8 cellular contexts compared by ENCODE assay signal in genomic region chr7:5527038-5527339, GRCh38. TPM values are rescaled to one million over a fixed set of nuclear protein-coding genes. Genes with fewer than 3 reads are reported as not detected.
DNase-seq lines count a peak whose midpoint lies in the region; ATAC-seq and TF ChIP-seq lines count a peak whose summit lies in the region.
"Not testable (repeated sequence)": the region's sequence is repeated elsewhere in the genome, so short reads cannot be mapped to it uniquely, and the experiment has no call there.

No MANE protein-coding gene starts in this region.

- peaks cover 34% of the 10 kb centered on the region for H3K36me3 Mint-ChIP-seq in CD4-positive, CD25-positive, alpha-beta regulatory T cell
- H3K36me3 Mint-ChIP-seq in activated CD4-positive, alpha-beta T cell treated with anti-CD3 and anti-CD28 coated beads, Interleukin-2, amount 10 ng/mL, durations not matched to agents 24 days and 14 days (ENCODE audit: low read depth): peaks cover 56% of the 10 kb centered on the region

- not testable (repeated sequence) for DNase-seq in CD4-positive, CD25-positive, alpha-beta regulatory T cell; activated CD4-positive, alpha-beta T cell treated with anti-CD3 and anti-CD28 coated beads, Interleukin-2, amount 10 ng/mL, durations not matched to agents 24 days and 14 days; astrocyte of the spinal cord (ENCODE audit: low read depth, low spot score); right lobe of liver; suprapubic skin (ENCODE audit: low spot score in 2 of 2)
- DNase-seq in osteoblast (ENCODE audit: insufficient read length, low spot score, missing footprints): peak; percentile 47

- H4K20me1 ChIP-seq in KMS-11 (ENCODE audit: insufficient read depth) (peaks cover 35% of the 10 kb centered on the region), osteoblast (ENCODE audit: insufficient read depth, low read length) (peaks cover 54% of the 10 kb centered on the region)

- H3K79me2 ChIP-seq in KMS-11 (ENCODE audit: insufficient read depth, low read depth): peaks cover 34% of the 10 kb centered on the region
- peaks cover 56% of the 10 kb centered on the region for H3K79me2 ChIP-seq in osteoblast (ENCODE audit: insufficient read depth, low read length)

- in situ Hi-C loops in astrocyte of the spinal cord (cut with HindIII; ENCODE audit: low sequenced_read_pairs): not testable (repeated sequence)

- H3K4me1 ChIP-seq in CD4-positive, CD25-positive, alpha-beta regulatory T cell (ENCODE audit: control insufficient read depth, insufficient read depth, low read length, poor library complexity, severe bottlenecking): peaks cover 44% of the 10 kb centered on the region
- H3K4me1 ChIP-seq in KMS-11 (ENCODE audit: low read depth, poor library complexity, severe bottlenecking) (peaks cover 18% of the 10 kb centered on the region), esophagus (ENCODE audit: control insufficient read depth in 2 of 2, insufficient read depth in 2 of 2, low read length in 1 of 2) (peaks cover 0 to 17% of the 10 kb centered on the region in 2 donors), right lobe of liver (peaks cover 0 to 25% (median 0%) of the 10 kb centered on the region in 4 donors), suprapubic skin (peaks cover 43% of the 10 kb centered on the region)
- not testable (repeated sequence) for H3K4me1 ChIP-seq in osteoblast (ENCODE audit: insufficient read depth, low read length)

- H3K27me3 Mint-ChIP-seq in CD4-positive, CD25-positive, alpha-beta regulatory T cell; activated CD4-positive, alpha-beta T cell treated with anti-CD3 and anti-CD28 coated beads, Interleukin-2, amount 10 ng/mL, durations not matched to agents 24 days and 14 days: not testable (repeated sequence)

- WGBS in esophagus, 2 donors: 51 to 55% methylated on average over 2 of the region's 2 CpGs
- WGBS in right lobe of liver (ENCODE audit: insufficient coverage, low coverage, low lambda C conversion rate, missing lambda C conversion rate): 51% methylated on average over 2 of the region's 2 CpGs
- WGBS in suprapubic skin: 60% methylated on average over 2 of the region's 2 CpGs

- peak overlapping the region; percentile 9 to 97 (median 67) for H3K27ac Mint-ChIP-seq in CD4-positive, CD25-positive, alpha-beta regulatory T cell
- peak overlapping the region; percentile 86 for H3K27ac Mint-ChIP-seq in activated CD4-positive, alpha-beta T cell treated with anti-CD3 and anti-CD28 coated beads, Interleukin-2, amount 10 ng/mL, durations not matched to agents 24 days and 14 days

- H3K9me3 Mint-ChIP-seq in CD4-positive, CD25-positive, alpha-beta regulatory T cell; activated CD4-positive, alpha-beta T cell treated with anti-CD3 and anti-CD28 coated beads, Interleukin-2, amount 10 ng/mL, durations not matched to agents 24 days and 14 days: not testable (repeated sequence)

- intact Hi-C loops in activated CD4-positive, alpha-beta T cell treated with anti-CD3 and anti-CD28 coated beads, Interleukin-2, amount 10 ng/mL, durations not matched to agents 24 days and 14 days (cut with micrococcal nuclease); right lobe of liver (cut with DNase I): not testable (repeated sequence)

- not testable (repeated sequence) for H3K9me3 ChIP-seq in CD4-positive, CD25-positive, alpha-beta regulatory T cell (ENCODE audit: control insufficient read depth in 2 of 2, low read length in 2 of 2); esophagus (ENCODE audit: control insufficient read depth in 2 of 2, insufficient read depth in 1 of 2, low read depth in 1 of 2, low read length in 1 of 2); right lobe of liver; osteoblast (ENCODE audit: low read depth, low read length); suprapubic skin

- not testable (repeated sequence) for H2AFZ ChIP-seq in KMS-11 (ENCODE audit: low read depth); osteoblast (ENCODE audit: low read length)

- TF ChIP-seq CTCF in KMS-11 (conservative IDR thresholded peaks at IDR 0.05; ENCODE audit: low read depth, low read length); astrocyte of the spinal cord (IDR thresholded peaks at IDR 0.05; ENCODE audit: low read depth, low read length); right lobe of liver (IDR thresholded peaks at IDR 0.05); osteoblast (IDR thresholded peaks at IDR 0.05; ENCODE audit: extremely low read depth, low read depth, low read length); suprapubic skin (IDR thresholded peaks at IDR 0.05): not testable (repeated sequence)

- H3K36me3 ChIP-seq in CD4-positive, CD25-positive, alpha-beta regulatory T cell (ENCODE audit: control insufficient read depth, insufficient read depth, low read length): peaks cover 43% of the 10 kb centered on the region
- H3K36me3 ChIP-seq in KMS-11 (ENCODE audit: insufficient read depth): peaks cover 22% of the 10 kb centered on the region; the same call in 1 of the 2 replicates
- peaks cover 9 to 36% of the 10 kb centered on the region in 2 donors for H3K36me3 ChIP-seq in esophagus (ENCODE audit: control insufficient read depth in 2 of 2, insufficient read depth in 2 of 2, low read length in 1 of 2)
- H3K36me3 ChIP-seq in right lobe of liver: peaks cover 22 to 35% (median 31%) of the 10 kb centered on the region in 4 donors
- peaks cover 51% of the 10 kb centered on the region for H3K36me3 ChIP-seq in osteoblast (ENCODE audit: insufficient read depth, low read length)
- peaks cover 50% of the 10 kb centered on the region for H3K36me3 ChIP-seq in suprapubic skin

- ATAC-seq in CD4-positive, CD25-positive, alpha-beta regulatory T cell (ENCODE audit: low read depth in 2 of 2); right lobe of liver: not testable (repeated sequence)

- not testable (repeated sequence) for H3K27me3 ChIP-seq in CD4-positive, CD25-positive, alpha-beta regulatory T cell (ENCODE audit: control insufficient read depth, insufficient read depth, low read length); KMS-11 (ENCODE audit: insufficient read depth, low read depth); esophagus (ENCODE audit: control insufficient read depth in 1 of 2, insufficient read depth in 2 of 2, low read length in 2 of 2); right lobe of liver; osteoblast (ENCODE audit: insufficient read depth, low read length); suprapubic skin

- H3K4me3 ChIP-seq in CD4-positive, CD25-positive, alpha-beta regulatory T cell (ENCODE audit: low read depth, low read length): peak overlapping the region; percentile 98
- H3K4me3 ChIP-seq in KMS-11 (IDR thresholded peaks at IDR 0.05; ENCODE audit: insufficient read depth, low read depth, low read length): not testable (repeated sequence)
- H3K4me3 ChIP-seq in astrocyte of the spinal cord (ENCODE audit: low read depth, low read length) (peak overlapping the region; percentile 81), esophagus (ENCODE audit: low read depth in 1 of 2, low read length in 2 of 2) (peak overlapping the region; percentile 15 to 76), right lobe of liver (peak overlapping the region in 2 of 3 donors; percentile 98 to 99), osteoblast (ENCODE audit: insufficient read depth, low read length) (peak overlapping the region; percentile 78), suprapubic skin (peak overlapping the region; percentile 93)

- TF ChIP-seq POLR2A in right lobe of liver (IDR thresholded peaks at IDR 0.05): peak; percentile 53
- TF ChIP-seq POLR2A in suprapubic skin (IDR thresholded peaks at IDR 0.05): not testable (repeated sequence)

- not testable (repeated sequence) for H3K9ac ChIP-seq in KMS-11

- H3K4me1 Mint-ChIP-seq in CD4-positive, CD25-positive, alpha-beta regulatory T cell: peaks cover 6 to 52% (median 27%) of the 10 kb centered on the region in 4 donors
- peaks cover 30% of the 10 kb centered on the region for H3K4me1 Mint-ChIP-seq in activated CD4-positive, alpha-beta T cell treated with anti-CD3 and anti-CD28 coated beads, Interleukin-2, amount 10 ng/mL, durations not matched to agents 24 days and 14 days

- H3K4me3 Mint-ChIP-seq in CD4-positive, CD25-positive, alpha-beta regulatory T cell: peak overlapping the region; percentile 97 to 100 (median 98)
- H3K4me3 Mint-ChIP-seq in activated CD4-positive, alpha-beta T cell treated with anti-CD3 and anti-CD28 coated beads, Interleukin-2, amount 10 ng/mL, durations not matched to agents 24 days and 14 days: peak overlapping the region; percentile 100

- peak overlapping the region; percentile 96 for H3K27ac ChIP-seq in CD4-positive, CD25-positive, alpha-beta regulatory T cell (ENCODE audit: insufficient read depth, low read length, poor library complexity, severe bottlenecking)
- H3K27ac ChIP-seq in KMS-11 (peak overlapping the region; percentile 14; the same call in 1 of the 2 replicates), esophagus (ENCODE audit: low read depth in 2 of 2, low read length in 1 of 2) (peak overlapping the region; percentile 78 to 79), right lobe of liver (peak overlapping the region in 2 of 3 donors; percentile 31 to 100), osteoblast (ENCODE audit: low read depth, low read length) (peak overlapping the region; percentile 51), suprapubic skin (peak overlapping the region; percentile 7)

- not testable (repeated sequence) for H3K4me2 ChIP-seq in KMS-11
- peak overlapping the region; percentile 87 for H3K4me2 ChIP-seq in osteoblast (ENCODE audit: insufficient read depth, low read length)

- TF ChIP-seq EP300 in suprapubic skin (IDR thresholded peaks at IDR 0.05): not testable (repeated sequence)

RNA-seq across cellular contexts. Expression of gene ACTB, which starts 3.4 kb away (rescaled TPM):
- total RNA-seq in CD4-positive, CD25-positive, alpha-beta regulatory T cell: 4,658 TPM
- polyA plus RNA-seq in CD4-positive, CD25-positive, alpha-beta regulatory T cell: over 10,000 TPM; 15,124 to 22,941 (median 18,492) TPM
- 7,275 and 7,450 TPM in 2 replicates for total RNA-seq in activated CD4-positive, alpha-beta T cell treated with anti-CD3 and anti-CD28 coated beads, Interleukin-2, amount 10 ng/mL, durations not matched to agents 24 days and 14 days
- polyA plus RNA-seq in esophagus: 1,000 to 10,000 TPM; 4,389 to 8,231 TPM
- total RNA-seq in right lobe of liver: 1,000 to 10,000 TPM; 1,195 to 2,421 (median 1,468) TPM
- total RNA-seq in osteoblast: 3,672 and 4,357 TPM in 2 replicates
- total RNA-seq in suprapubic skin: 1,000 to 10,000 TPM; 1,382 to 2,494 (median 2,273) TPM

RNA-seq across cellular contexts. Expression of gene FBXL18, which starts 13.4 kb away (rescaled TPM):
- 10.7 TPM for total RNA-seq in CD4-positive, CD25-positive, alpha-beta regulatory T cell
- 1 to 10 TPM in 2 of 4 donors, under 1 TPM in 2; 0.74 to 1.3 (median 1.1) TPM for polyA plus RNA-seq in CD4-positive, CD25-positive, alpha-beta regulatory T cell
- 15.7 and 16.3 TPM in 2 replicates for total RNA-seq in activated CD4-positive, alpha-beta T cell treated with anti-CD3 and anti-CD28 coated beads, Interleukin-2, amount 10 ng/mL, durations not matched to agents 24 days and 14 days
- polyA plus RNA-seq in esophagus: 1 to 10 TPM; 1.5 to 2.2 TPM
- 1 to 10 TPM; 3.5 to 8.5 (median 4.7) TPM for total RNA-seq in right lobe of liver
- total RNA-seq in osteoblast: 8.8 and 9.4 TPM in 2 replicates
- total RNA-seq in suprapubic skin: 10 to 100 TPM; 12.2 to 19.0 (median 16.8) TPM

Comparison
In these comparisons a context has a peak if more than half of its experiments do, and no peak if none do; other contexts are left out.
1. H3K27ac ChIP-seq: peak in every context shown above with its lines; median percentile 96 in CD4-positive, CD25-positive, alpha-beta regulatory T cell; 78 in esophagus; 66 in right lobe of liver; 51 in osteoblast; 14 in KMS-11; 7 in suprapubic skin.